10 cellular contexts compared by ENCODE assay signal in genomic region chr18:76410660-76411417, GRCh38.
DNase-seq lines count a peak whose midpoint lies in the region; ATAC-seq and TF ChIP-seq lines count a peak whose summit lies in the region.
"Had no signal": no experiment of that assay in that cellular context is flagged by ENCODE, and none has a peak within 500 bp of the region (broad histone marks: within the 10 kb centered on the region; RNA-seq: fewer than 3 reads in every experiment).

No MANE protein-coding gene starts in this region.

- peaks cover 12% of the 10 kb centered on the region for H3K4me1 Mint-ChIP-seq in progenitor cell of endocrine pancreas (ENCODE audit: low read depth)

- H3K4me3 Mint-ChIP-seq in progenitor cell of endocrine pancreas (ENCODE audit: low read depth) = no peak overlapping the region
- H3K4me3 Mint-ChIP-seq: brain had no signal

- peak; percentile 81 for ATAC-seq in GM18508 (IDR thresholded peaks at IDR 0.05; ENCODE audit: insufficient read depth, unreplicated experiment)
- ATAC-seq in GM21360 (IDR thresholded peaks at IDR 0.05; ENCODE audit: unreplicated experiment) = peak; percentile 81
- peak; percentile 74 for ATAC-seq in HG03520 (IDR thresholded peaks at IDR 0.05; ENCODE audit: unreplicated experiment)
- peak; percentile 13 for ATAC-seq in left lobe of liver

- no peaks in the 10 kb centered on the region for H3K27me3 Mint-ChIP-seq in progenitor cell of endocrine pancreas
- H3K27me3 Mint-ChIP-seq: brain had no signal

- no peak for TF ChIP-seq CTCF in progenitor cell of endocrine pancreas (IDR thresholded peaks at IDR 0.05; ENCODE audit: unreplicated experiment)

- peaks cover 35% of the 10 kb centered on the region for H3K36me3 Mint-ChIP-seq in progenitor cell of endocrine pancreas (ENCODE audit: insufficient read depth)

- H3K9me3 Mint-ChIP-seq in progenitor cell of endocrine pancreas (ENCODE audit: low read depth) = peaks cover 5% of the 10 kb centered on the region

- H3K27ac Mint-ChIP-seq in progenitor cell of endocrine pancreas = no peak overlapping the region

- DNase-seq in left lobe of liver (ENCODE audit: low spot score) (no peak), Ammon's horn (ENCODE audit: low spot score) (no peak), progenitor cell of endocrine pancreas (ENCODE audit: low spot score, unreplicated experiment) (no peak), kidney tubule cell (ENCODE audit: low spot score) (no peak)
- DNase-seq: mammary epithelial cell, T-helper 9 cell had no signal

Comparison
In these comparisons a context has a peak if more than half of its experiments do, and no peak if none do; other contexts are left out.
1. ATAC-seq: peak in every context shown above with its lines; median percentile 81 in GM18508; 81 in GM21360; 74 in HG03520; 13 in left lobe of liver.